In genomic region chr12:103839103-103839502, GRCh38 we compare ENCODE assay signal across 13 cellular contexts. TPM values are rescaled to one million over a fixed set of nuclear protein-coding genes. Genes with fewer than 3 reads are reported as not detected.
DNase-seq lines count a peak whose midpoint lies in the region; ATAC-seq and TF ChIP-seq lines count a peak whose summit lies in the region.
"Had no signal": no experiment of that assay in that cellular context is flagged by ENCODE, and none has a peak within 500 bp of the region (broad histone marks: within the 10 kb centered on the region; RNA-seq: fewer than 3 reads in every experiment).

No MANE protein-coding gene starts in this region.

- H3K9me3 ChIP-seq in sigmoid colon: no peaks in the 10 kb centered on the region

- H3K4me3 Mint-ChIP-seq in GM23338 (peak overlapping the region; percentile 95; the same call in 1 of the 3 replicates), WTC11 (peak overlapping the region; percentile 86; the same call in 1 of the 2 replicates)
- no peak overlapping the region for H3K4me3 Mint-ChIP-seq in activated CD4-positive, alpha-beta memory T cell treated with anti-CD3 and anti-CD28 coated beads for 36 hours
- peak overlapping the region in 2 of 10 donors; percentile 21 to 86 for H3K4me3 Mint-ChIP-seq in naive thymus-derived CD8-positive, alpha-beta T cell

- TF ChIP-seq POLR2A in sigmoid colon (IDR thresholded peaks at IDR 0.05): no peak

- H2AFZ ChIP-seq in GM23338: no peak overlapping the region

- H3K79me2 ChIP-seq in GM23338 (replicated peaks; ENCODE audit: insufficient read depth): peaks cover 62% of the 10 kb centered on the region

- no peaks in the 10 kb centered on the region for H3F3A ChIP-seq in GM23338 (replicated peaks; ENCODE audit: low read depth)

- POLR2A ChIA-PET in WTC11 (lab: Charles Lee): no interaction called here
- POLR2A ChIA-PET in activated CD4-positive, alpha-beta memory T cell treated with anti-CD3 and anti-CD28 coated beads for 36 hours (lab: Charles Lee): no interaction called here
- POLR2A ChIA-PET in naive thymus-derived CD8-positive, alpha-beta T cell (lab: Charles Lee): no interaction called here

- intact Hi-C loops in sigmoid colon (cut with DNase I): loop anchor here (5.0 kb wide), 1 partner anchor 37 kb away; no protein-coding TSS in a partner anchor
- intact Hi-C loops in activated CD4-positive, alpha-beta memory T cell treated with anti-CD3 and anti-CD28 coated beads for 36 hours (cut with micrococcal nuclease): no loop called here

- H3K27ac Mint-ChIP-seq in GM23338 (no peak overlapping the region), WTC11 (no peak overlapping the region)
- H3K27ac Mint-ChIP-seq in activated CD4-positive, alpha-beta memory T cell treated with anti-CD3 and anti-CD28 coated beads for 36 hours: no peak overlapping the region
- no peak overlapping the region for H3K27ac Mint-ChIP-seq in naive thymus-derived CD8-positive, alpha-beta T cell
- H3K27ac Mint-ChIP-seq: activated CD4-positive, alpha-beta T cell treated with anti-CD3 and anti-CD28 coated beads for 36 hours had no signal

- peaks cover 10% of the 10 kb centered on the region for H4K20me1 ChIP-seq in GM23338 (replicated peaks; ENCODE audit: insufficient read depth)

- H3K36me3 ChIP-seq in GM23338 (ENCODE audit: insufficient read depth): no peaks in the 10 kb centered on the region
- H3K36me3 ChIP-seq in sigmoid colon: peaks cover 0 to 30% (median 2%) of the 10 kb centered on the region in 4 donors
- H3K36me3 ChIP-seq: cardiac muscle cell had no signal

- no peaks in the 10 kb centered on the region for H3K9me2 ChIP-seq in GM23338 (ENCODE audit: insufficient read depth)

- no peak for TF ChIP-seq EP300 in sigmoid colon (IDR thresholded peaks at IDR 0.05)

- H3K27me3 ChIP-seq in GM23338 (ENCODE audit: insufficient read depth) (peaks cover 12% of the 10 kb centered on the region), sigmoid colon (no peaks in the 10 kb centered on the region)

- peaks cover 10% of the 10 kb centered on the region; the same call in 1 of the 3 replicates for H3K36me3 Mint-ChIP-seq in GM23338 (ENCODE audit: low read depth)
- H3K36me3 Mint-ChIP-seq in WTC11: peaks cover 8% of the 10 kb centered on the region
- H3K36me3 Mint-ChIP-seq in activated CD4-positive, alpha-beta memory T cell treated with anti-CD3 and anti-CD28 coated beads for 36 hours: peaks cover 3% of the 10 kb centered on the region
- H3K36me3 Mint-ChIP-seq in naive thymus-derived CD8-positive, alpha-beta T cell: peaks cover 0 to 3% (median 0%) of the 10 kb centered on the region in 3 donors

- H3K4me1 Mint-ChIP-seq in GM23338 (peaks cover 28% of the 10 kb centered on the region), WTC11 (peaks cover 36% of the 10 kb centered on the region)
- H3K4me1 Mint-ChIP-seq in activated CD4-positive, alpha-beta memory T cell treated with anti-CD3 and anti-CD28 coated beads for 36 hours (ENCODE audit: low read depth): peaks cover 13% of the 10 kb centered on the region
- peaks cover 5 to 20% (median 14%) of the 10 kb centered on the region in 4 donors for H3K4me1 Mint-ChIP-seq in naive thymus-derived CD8-positive, alpha-beta T cell

- CTCF ChIA-PET in WTC11 (lab: Charles Lee): no interaction called here
- CTCF ChIA-PET in activated CD4-positive, alpha-beta memory T cell treated with anti-CD3 and anti-CD28 coated beads for 36 hours (lab: Charles Lee): no interaction called here

- H3K27me3 Mint-ChIP-seq in GM23338 (ENCODE audit: insufficient read depth, low read depth, poor library complexity) (peaks cover 11% of the 10 kb centered on the region), WTC11 (ENCODE audit: low read depth) (peaks cover 5% of the 10 kb centered on the region; the same call in 1 of the 2 replicates)
- H3K27me3 Mint-ChIP-seq in activated CD4-positive, alpha-beta memory T cell treated with anti-CD3 and anti-CD28 coated beads for 36 hours: no peaks in the 10 kb centered on the region
- peaks cover 0 to 1% (median 0%) of the 10 kb centered on the region in 5 donors for H3K27me3 Mint-ChIP-seq in naive thymus-derived CD8-positive, alpha-beta T cell
- H3K27me3 Mint-ChIP-seq: activated CD4-positive, alpha-beta T cell treated with anti-CD3 and anti-CD28 coated beads for 36 hours had no signal

- no peak for DNase-seq in GM23338 (ENCODE audit: low spot score)
- DNase-seq in WTC11 (ENCODE audit: low spot score): no peak
- DNase-seq in fibroblast of the aortic adventitia (ENCODE audit: low read depth): peak; percentile 29
- no peak for DNase-seq in sigmoid colon
- DNase-seq in activated CD4-positive, alpha-beta memory T cell treated with anti-CD3 and anti-CD28 coated beads for 36 hours: no peak
- no peak for DNase-seq in NCI-H82 treated with DMSO at 0.1 percent for 48 hours (lab: John Stamatoyannopoulos, UW; ENCODE audit: unreplicated experiment)
- no peak for DNase-seq in naive thymus-derived CD8-positive, alpha-beta T cell
- DNase-seq: activated CD4-positive, alpha-beta T cell treated with anti-CD3 and anti-CD28 coated beads for 36 hours; kidney glomerular epithelial cell; NCI-H774 had no signal

- H3K27ac ChIP-seq in GM23338 (ENCODE audit: low read depth) (no peak overlapping the region), sigmoid colon (peak overlapping the region; percentile 91 to 99 (median 94))
- H3K27ac ChIP-seq: cardiac muscle cell, SK-N-MC had no signal

- H3K4me1 ChIP-seq in GM23338 (ENCODE audit: insufficient read depth) (peaks cover 17% of the 10 kb centered on the region), sigmoid colon (peaks cover 0 to 65% (median 31%) of the 10 kb centered on the region in 4 donors)

- WGBS in sigmoid colon, 2 donors: 73 to 89% methylated on average over 4 of the region's 4 CpGs

- peak overlapping the region; percentile 94; the same call in 1 of the 2 replicates for H3K4me3 ChIP-seq in GM23338
- no peak overlapping the region for H3K4me3 ChIP-seq in fibroblast of the aortic adventitia (ENCODE audit: low read depth, low read length)
- peak overlapping the region; percentile 78 to 97 (median 96) for H3K4me3 ChIP-seq in sigmoid colon
- H3K4me3 ChIP-seq: cardiac muscle cell had no signal

- H3K9me3 Mint-ChIP-seq in GM23338: no peaks in the 10 kb centered on the region
- no peaks in the 10 kb centered on the region for H3K9me3 Mint-ChIP-seq in WTC11
- H3K9me3 Mint-ChIP-seq in activated CD4-positive, alpha-beta memory T cell treated with anti-CD3 and anti-CD28 coated beads for 36 hours: no peaks in the 10 kb centered on the region
- no peaks in the 10 kb centered on the region for H3K9me3 Mint-ChIP-seq in naive thymus-derived CD8-positive, alpha-beta T cell

- ATAC-seq in GM23338 (no peak), WTC11 (no peak), HG03571 (IDR thresholded peaks at IDR 0.05; ENCODE audit: unreplicated experiment) (no peak)
- no peak for ATAC-seq in naive thymus-derived CD8-positive, alpha-beta T cell
- ATAC-seq: activated CD4-positive, alpha-beta T cell treated with anti-CD3 and anti-CD28 coated beads for 36 hours had no signal

- no peak for TF ChIP-seq CTCF in GM23338 (conservative IDR thresholded peaks at IDR 0.05; ENCODE audit: low read depth in 2 of 2)
- no peak for TF ChIP-seq CTCF in WTC11 (IDR thresholded peaks at IDR 0.05)
- TF ChIP-seq CTCF in fibroblast of the aortic adventitia (IDR thresholded peaks at IDR 0.05; ENCODE audit: insufficient read depth, low read length): no peak
- no peak for TF ChIP-seq CTCF in sigmoid colon (IDR thresholded peaks at IDR 0.05)

- H3K4me2 ChIP-seq in GM23338: peak overlapping the region; percentile 92; the same call in 1 of the 2 replicates

TF ChIP-seq in GM23338, 12 proteins besides CTCF, POLR2A, EP300 and RAD21:
- TF ChIP-seq, protein P1, sequence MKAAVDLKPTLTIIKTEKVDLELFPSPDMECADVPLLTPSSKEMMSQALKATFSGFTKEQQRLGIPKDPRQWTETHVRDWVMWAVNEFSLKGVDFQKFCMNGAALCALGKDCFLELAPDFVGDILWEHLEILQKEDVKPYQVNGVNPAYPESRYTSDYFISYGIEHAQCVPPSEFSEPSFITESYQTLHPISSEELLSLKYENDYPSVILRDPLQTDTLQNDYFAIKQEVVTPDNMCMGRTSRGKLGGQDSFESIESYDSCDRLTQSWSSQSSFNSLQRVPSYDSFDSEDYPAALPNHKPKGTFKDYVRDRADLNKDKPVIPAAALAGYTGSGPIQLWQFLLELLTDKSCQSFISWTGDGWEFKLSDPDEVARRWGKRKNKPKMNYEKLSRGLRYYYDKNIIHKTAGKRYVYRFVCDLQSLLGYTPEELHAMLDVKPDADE (IDR thresholded peaks at IDR 0.05): no peak

TF ChIP-seq in WTC11, 78 proteins besides CTCF, POLR2A, EP300 and RAD21 (continues in another document):
- TF ChIP-seq ESRRA (CRISPR knock-in tag; IDR thresholded peaks at IDR 0.05; ENCODE audit: borderline replicate concordance): no peak
- no peak for TF ChIP-seq ZNF121 (CRISPR knock-in tag; IDR thresholded peaks at IDR 0.05)
- no peak for TF ChIP-seq CBFB (CRISPR knock-in tag; IDR thresholded peaks at IDR 0.05; ENCODE audit: low read depth)
- TF ChIP-seq HMGA2 (CRISPR knock-in tag; IDR thresholded peaks at IDR 0.05): no peak
- no peak for TF ChIP-seq PREB (CRISPR knock-in tag; IDR thresholded peaks at IDR 0.05; ENCODE audit: borderline replicate concordance)
- TF ChIP-seq TEAD1 (CRISPR knock-in tag; IDR thresholded peaks at IDR 0.05): no peak
- no peak for TF ChIP-seq CREB1 (CRISPR knock-in tag; IDR thresholded peaks at IDR 0.05)

RNA-seq across cellular contexts. Expression of gene NT5DC3, which starts 1.9 kb away (rescaled TPM):
- 10.2 and 12.5 TPM in 2 replicates for total RNA-seq in GM23338 (2014; rRNA removed; shearing (Covaris generic))
- 2.2 and 2.5 TPM in 2 replicates for polyA plus RNA-seq in GM23338 (2016; fragmentation: Nextera tagmentation; extraction: Ambion mirVana)
- 12.2 to 12.8 TPM (median 12.5 TPM) in 3 replicates for total RNA-seq in WTC11 (2021)
- total RNA-seq in fibroblast of the aortic adventitia (ENCODE audit: low replicate concordance): 7.0 and 11.7 TPM in 2 replicates
- total RNA-seq in sigmoid colon: 100 to 1,000 TPM; 179 to 346 (median 240) TPM
- 1 to 10 TPM in 2 of 3 donors, under 1 TPM in 1; 0.23 to 6.8 (median 1.8) TPM for polyA plus RNA-seq in sigmoid colon
- 1 to 10 TPM; 6.8 to 7.5 TPM for total RNA-seq in activated CD4-positive, alpha-beta memory T cell treated with anti-CD3 and anti-CD28 coated beads for 36 hours
- 1 to 10 TPM; 5.7 to 6.0 TPM for total RNA-seq in naive thymus-derived CD8-positive, alpha-beta T cell
- polyA plus RNA-seq in naive thymus-derived CD8-positive, alpha-beta T cell: under 1 TPM; 0.33 to 0.89 (median 0.89) TPM

Comparison
In these comparisons a context has a peak if more than half of its experiments do, and no peak if none do; other contexts are left out.
1. RNA of gene NT5DC3, which starts 1.9 kb away (total RNA-seq): 179 to 346 TPM in sigmoid colon; 10.2 to 12.5 TPM in GM23338, 12.2 to 12.8 TPM in WTC11, 7.0 to 11.7 TPM in fibroblast of the aortic adventitia, 6.8 to 7.5 TPM in activated CD4-positive, alpha-beta memory T cell treated with anti-CD3 and anti-CD28 coated beads for 36 hours and 5.7 to 6.0 TPM in naive thymus-derived CD8-positive, alpha-beta T cell; every median in the first group is over 10 times any median in the second.